In the genomic region with DNA sequence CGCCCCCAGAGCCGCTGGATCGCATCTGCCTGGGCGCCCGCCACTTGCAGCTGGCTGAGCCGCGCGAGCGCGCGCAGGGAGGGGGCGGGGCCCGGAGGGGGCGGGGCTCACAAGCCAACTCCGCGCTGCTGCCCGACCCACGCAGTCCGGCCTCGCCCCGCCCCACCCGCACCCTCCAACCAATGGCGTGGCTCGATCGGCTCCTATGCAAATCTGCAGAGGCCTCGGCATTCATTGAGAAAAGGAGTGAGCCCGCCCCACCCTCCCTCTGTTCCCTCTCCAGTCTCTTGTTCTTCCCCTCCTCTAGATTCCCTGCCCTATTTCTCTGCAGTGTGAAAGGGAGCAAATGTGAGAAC, we compare ENCODE assay signal across 8 cellular contexts. TPM values are rescaled to one million over a fixed set of nuclear protein-coding genes. Genes with fewer than 3 reads are reported as not detected.
A peak's percentile ranks its signal among the peaks of the same experiment; 100 is the strongest.
DNase-seq lines count a peak whose midpoint lies in the region; ATAC-seq and TF ChIP-seq lines count a peak whose summit lies in the region.

A gene (minus strand): TSS at position 27 of the 356 bp plus-strand sequence. CDS start 927 bp downstream, outside the sequence.

- H3K27ac ChIP-seq in MM.1S (ENCODE audit: low read length) (no peak within 1 kb of the TSS), heart right ventricle (no peak within 1 kb of the TSS), urinary bladder (ENCODE audit: low read depth) (no peak within 1 kb of the TSS)

- no peaks in the 10 kb centered on the region for H3F3A ChIP-seq in MM.1S (ENCODE audit: insufficient read depth, low read length)

- peak within 1 kb of the TSS; percentile 61 for H3K4me3 ChIP-seq in MM.1S (ENCODE audit: low read length)
- peak within 1 kb of the TSS; percentile 76 for H3K4me3 ChIP-seq in adipocyte (ENCODE audit: low read length)
- H3K4me3 ChIP-seq in heart right ventricle, result peak within 1 kb of the TSS in 9 of 10 donors; percentile 29 to 55 (median 46)
- H3K4me3 ChIP-seq in urinary bladder (ENCODE audit: low read depth, low read length), result peak within 1 kb of the TSS; percentile 21

- H3K9me3 ChIP-seq in MM.1S (replicated peaks; ENCODE audit: insufficient read depth, low read length) (no peaks in the 10 kb centered on the region), adipocyte (ENCODE audit: control insufficient read depth, low read length) (no peaks in the 10 kb centered on the region), heart right ventricle (no peaks in the 10 kb centered on the region)

- H3K27me3 ChIP-seq in MM.1S (replicated peaks; ENCODE audit: insufficient read depth, low read length) (peaks cover 32% of the 10 kb centered on the region), adipocyte (replicated peaks; ENCODE audit: control insufficient read depth, insufficient read depth, low read length) (peaks cover 42% of the 10 kb centered on the region), heart right ventricle (peaks cover 11 to 89% (median 68%) of the 10 kb centered on the region in 7 donors)

- DNase-seq in DMS53 treated with DMSO at 0.1 percent for 48 hours (lab: John Stamatoyannopoulos, UW; ENCODE audit: unreplicated experiment) (peak; percentile 74), MM.1S (peak; percentile 92), adipocyte (ENCODE audit: low read depth) (peak; percentile 95), heart right ventricle (peak; percentile 87), posterior cingulate gyrus (peak; percentile 76 to 97 (median 92))
- DNase-seq in NK-92 treated with Interleukin-12 subunit alpha and Interleukin-12 subunit beta, amount 100 ng/mL, for 24 hours (lab: John Stamatoyannopoulos, UW), result no peak

- peak; percentile 92 for ATAC-seq in SK-N-SH treated with all-trans-retinoic acid at 6 μM for 48 hours
- peak; percentile 97 to 99 (median 98) for ATAC-seq in heart right ventricle

- H3K79me2 ChIP-seq in MM.1S (ENCODE audit: low read length), result no peaks in the 10 kb centered on the region

- H3K4me1 ChIP-seq in MM.1S (ENCODE audit: low read length) (peaks cover 5% of the 10 kb centered on the region; the same call in 1 of the 2 replicates), adipocyte (ENCODE audit: control insufficient read depth, insufficient read depth, low read length) (peaks cover 21% of the 10 kb centered on the region), heart right ventricle (peaks cover 0 to 32% (median 21%) of the 10 kb centered on the region in 9 donors), urinary bladder (ENCODE audit: insufficient read depth) (no peaks in the 10 kb centered on the region)

- intact Hi-C loops in heart right ventricle (cut with DNase I) (loop anchor here in 9 of 10 donors (2.0 to 10.0 kb wide), 5 partner anchors 106 to 196 kb away; no protein-coding TSS in a partner anchor), posterior cingulate gyrus (cut with DNase I) (loop anchor here (5.0 kb wide), 1 partner anchor 624 kb away; no protein-coding TSS in a partner anchor)

- peak within 1 kb of the TSS; percentile 99 for H3K4me2 ChIP-seq in MM.1S (ENCODE audit: low read depth, low read length)

- H3K9ac ChIP-seq in MM.1S (ENCODE audit: low read length), result no peak within 1 kb of the TSS
- H3K9ac ChIP-seq in adipocyte (ENCODE audit: low read length), result no peak within 1 kb of the TSS

- H3K36me3 ChIP-seq in MM.1S (replicated peaks; ENCODE audit: insufficient read depth, low read length) (no peaks in the 10 kb centered on the region), adipocyte (ENCODE audit: control insufficient read depth, insufficient read depth, low read length, severe bottlenecking) (no peaks in the 10 kb centered on the region), heart right ventricle (no peaks in the 10 kb centered on the region), urinary bladder (ENCODE audit: insufficient read depth) (no peaks in the 10 kb centered on the region)

- H2AFZ ChIP-seq in MM.1S (ENCODE audit: low read length), result peak within 1 kb of the TSS; percentile 78

- H3K9me2 ChIP-seq in MM.1S (replicated peaks; ENCODE audit: insufficient read depth, low read length), result no peaks in the 10 kb centered on the region

- 0 to 1% methylated on average over 24 to 27 of the region's 27 CpGs for WGBS in heart right ventricle, 2 donors
- WGBS in urinary bladder, result under 1% methylated on average over 27 of the region's 27 CpGs

- no peaks in the 10 kb centered on the region for H4K20me1 ChIP-seq in MM.1S (ENCODE audit: insufficient read depth, low read length)

- TF ChIP-seq CTCF in MM.1S (IDR thresholded peaks at IDR 0.05; ENCODE audit: low read length), result no peak
- no peak for TF ChIP-seq CTCF in heart right ventricle (IDR thresholded peaks at IDR 0.05)

TF ChIP-seq in SK-N-SH treated with all-trans-retinoic acid at 6 μM for 48 hours, 23 proteins besides CTCF, POLR2A, EP300 and RAD21:
- TF ChIP-seq, protein P1, sequence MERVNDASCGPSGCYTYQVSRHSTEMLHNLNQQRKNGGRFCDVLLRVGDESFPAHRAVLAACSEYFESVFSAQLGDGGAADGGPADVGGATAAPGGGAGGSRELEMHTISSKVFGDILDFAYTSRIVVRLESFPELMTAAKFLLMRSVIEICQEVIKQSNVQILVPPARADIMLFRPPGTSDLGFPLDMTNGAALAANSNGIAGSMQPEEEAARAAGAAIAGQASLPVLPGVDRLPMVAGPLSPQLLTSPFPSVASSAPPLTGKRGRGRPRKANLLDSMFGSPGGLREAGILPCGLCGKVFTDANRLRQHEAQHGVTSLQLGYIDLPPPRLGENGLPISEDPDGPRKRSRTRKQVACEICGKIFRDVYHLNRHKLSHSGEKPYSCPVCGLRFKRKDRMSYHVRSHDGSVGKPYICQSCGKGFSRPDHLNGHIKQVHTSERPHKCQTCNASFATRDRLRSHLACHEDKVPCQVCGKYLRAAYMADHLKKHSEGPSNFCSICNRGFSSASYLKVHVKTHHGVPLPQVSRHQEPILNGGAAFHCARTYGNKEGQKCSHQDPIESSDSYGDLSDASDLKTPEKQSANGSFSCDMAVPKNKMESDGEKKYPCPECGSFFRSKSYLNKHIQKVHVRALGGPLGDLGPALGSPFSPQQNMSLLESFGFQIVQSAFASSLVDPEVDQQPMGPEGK (CRISPR knock-in tag; IDR thresholded peaks at IDR 0.05; ENCODE audit: borderline replicate concordance), result no peak

RNA-seq across cellular contexts. Expression of the gene that starts here (rescaled TPM):
- under 1 TPM in 4 of 10 donors, not detected in 6; 0.05 to 0.24 (median 0.09) TPM for total RNA-seq in heart right ventricle
- polyA plus RNA-seq in heart right ventricle, result under 1 TPM in 1 of 2 donors, not detected in 1; 0.01 TPM
- total RNA-seq in urinary bladder, result 1.0 TPM
- polyA plus RNA-seq in urinary bladder, result 0.29 TPM

Comparison
In these comparisons a context has a peak if more than half of its experiments do, and no peak if none do; other contexts are left out.
1. Peak in DNase-seq, ATAC-seq and H3K4me3 ChIP-seq in heart right ventricle; RNA of the gene not detected or under 1 TPM.
2. H3K4me3 ChIP-seq: peak in every context shown above with its lines; median percentile 76 in adipocyte; 61 in MM.1S; 46 in heart right ventricle; 21 in urinary bladder.